8 cellular contexts compared by ENCODE assay signal in the genomic region with DNA sequence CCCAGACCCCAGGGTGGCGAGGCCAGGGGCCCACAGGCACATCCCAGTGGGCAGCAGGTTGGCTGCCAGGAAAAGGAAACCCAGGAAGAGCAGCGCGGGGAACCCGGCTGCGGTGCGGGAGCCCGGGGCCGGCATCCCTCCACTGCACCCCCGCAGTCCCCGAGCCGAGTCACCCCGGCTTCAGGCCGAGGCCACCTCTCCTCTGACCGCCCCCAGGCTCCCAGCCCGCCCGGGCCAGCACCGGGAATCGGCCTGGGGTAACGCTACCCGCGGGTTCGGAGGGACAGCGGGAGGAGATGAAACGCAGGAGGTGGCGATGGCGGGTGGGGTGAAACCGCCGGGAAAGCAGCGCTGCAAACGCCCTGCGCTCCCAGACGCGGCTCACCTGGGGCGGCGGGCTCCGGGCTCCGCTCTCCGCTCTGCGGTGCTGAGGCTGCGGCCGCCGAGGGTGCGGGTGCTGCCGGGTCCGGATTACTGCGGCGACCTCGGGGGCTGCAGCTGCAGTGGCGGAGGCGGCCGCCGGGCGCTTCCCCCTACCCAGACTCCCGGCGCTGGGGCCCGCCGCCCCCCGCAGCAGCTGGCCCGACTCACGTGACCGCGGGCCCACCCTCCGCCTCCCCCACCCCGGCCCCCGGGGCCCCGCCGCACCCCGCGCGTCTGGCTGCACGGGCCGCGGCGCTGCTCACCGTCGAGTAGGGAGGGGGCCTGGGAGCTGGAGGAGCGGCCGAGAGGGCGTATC. TPM values are rescaled to one million over a fixed set of nuclear protein-coding genes. Genes with fewer than 3 reads are reported as not detected.
DNase-seq lines count a peak whose midpoint lies in the region; ATAC-seq and TF ChIP-seq lines count a peak whose summit lies in the region.

Gene SCRN1 (minus strand): TSS at position 545 of the 739 bp plus-strand sequence. CDS start 20,734 bp downstream, outside the sequence.

- H3K4me2 ChIP-seq in hepatocyte, result peak within 1 kb of the TSS; percentile 88

- WGBS in hepatocyte (ENCODE audit: low lambda C conversion rate, missing lambda C conversion rate), result under 1% methylated on average over 42 of the region's 79 CpGs

- peak within 1 kb of the TSS; percentile 94 for H2AFZ ChIP-seq in hepatocyte

- peak; percentile 39 for ATAC-seq in GM18909 (IDR thresholded peaks at IDR 0.05; ENCODE audit: poor library complexity, unreplicated experiment)
- peak; percentile 31 for ATAC-seq in HG03159 (IDR thresholded peaks at IDR 0.05; ENCODE audit: unreplicated experiment)
- ATAC-seq in RWPE2 (ENCODE audit: low read depth), result peak; percentile 50

- H3K27ac ChIP-seq in RWPE2 (ENCODE audit: poor library complexity, severe bottlenecking) (peak within 1 kb of the TSS; percentile 98), hepatocyte (peak within 1 kb of the TSS; percentile 88)

- no peaks in the 10 kb centered on the region for H3K36me3 ChIP-seq in RWPE2 (ENCODE audit: low read depth)
- H3K36me3 ChIP-seq in hepatocyte (replicated peaks; ENCODE audit: insufficient read depth, low read depth), result no peaks in the 10 kb centered on the region

- no peak for TF ChIP-seq CTCF in RWPE2 (IDR thresholded peaks at IDR 0.05; ENCODE audit: poor library complexity, severe bottlenecking)
- TF ChIP-seq CTCF in hepatocyte (IDR thresholded peaks at IDR 0.05; ENCODE audit: poor library complexity), result no peak

- H3K9me2 ChIP-seq in hepatocyte (replicated peaks; ENCODE audit: insufficient read depth), result no peaks in the 10 kb centered on the region

- H3K79me2 ChIP-seq in hepatocyte, result peaks cover 45% of the 10 kb centered on the region

- H3K27me3 ChIP-seq in RWPE2 (ENCODE audit: insufficient read depth, poor library complexity, severe bottlenecking) (no peaks in the 10 kb centered on the region), hepatocyte (no peaks in the 10 kb centered on the region)

- H3K4me1 ChIP-seq in RWPE2 (ENCODE audit: insufficient read depth, poor library complexity, severe bottlenecking) (peaks cover 20% of the 10 kb centered on the region), hepatocyte (ENCODE audit: insufficient read depth) (peaks cover 9% of the 10 kb centered on the region)

- H3K4me3 ChIP-seq in RWPE2 (ENCODE audit: severe bottlenecking) (peak within 1 kb of the TSS; percentile 66), hepatocyte (peak within 1 kb of the TSS; percentile 86)

- no peaks in the 10 kb centered on the region for H3K9me3 ChIP-seq in RWPE2 (ENCODE audit: severe bottlenecking)
- H3K9me3 ChIP-seq in hepatocyte (ENCODE audit: low read depth), result peaks cover 7% of the 10 kb centered on the region

- H4K20me1 ChIP-seq in hepatocyte (ENCODE audit: insufficient read depth, poor library complexity, severe bottlenecking), result no peaks in the 10 kb centered on the region

- DNase-seq in AG20443 (ENCODE audit: low spot score) (peak; percentile 88), RWPE2 (ENCODE audit: low spot score) (peak; percentile 60), astrocyte of the hippocampus (ENCODE audit: low read depth, low spot score) (peak; percentile 72), hepatocyte (ENCODE audit: low spot score) (peak; percentile 84), pulmonary artery endothelial cell (ENCODE audit: low read depth, low spot score) (no peak), pons (ENCODE audit: low spot score) (no peak)

RNA-seq across cellular contexts. Expression of gene SCRN1, which starts in this region (rescaled TPM):
- total RNA-seq in hepatocyte, result 71.2 and 73.5 TPM in 2 replicates
- polyA plus RNA-seq in hepatocyte, result 36.7 and 47.1 TPM in 2 replicates
- total RNA-seq in pulmonary artery endothelial cell, result 29.6 and 114 TPM in 2 replicates

Comparison
In these comparisons a context has a peak if more than half of its experiments do, and no peak if none do; other contexts are left out.
1. DNase-seq: peak in AG20443 (single experiment), RWPE2 (single experiment), astrocyte of the hippocampus (single experiment) and hepatocyte (single experiment); none in pulmonary artery endothelial cell (single experiment) and pons (single experiment).
2. Peak in every context shown above with its lines, with median percentiles within 50 percentile points of each other: ATAC-seq.